In the genomic region with DNA sequence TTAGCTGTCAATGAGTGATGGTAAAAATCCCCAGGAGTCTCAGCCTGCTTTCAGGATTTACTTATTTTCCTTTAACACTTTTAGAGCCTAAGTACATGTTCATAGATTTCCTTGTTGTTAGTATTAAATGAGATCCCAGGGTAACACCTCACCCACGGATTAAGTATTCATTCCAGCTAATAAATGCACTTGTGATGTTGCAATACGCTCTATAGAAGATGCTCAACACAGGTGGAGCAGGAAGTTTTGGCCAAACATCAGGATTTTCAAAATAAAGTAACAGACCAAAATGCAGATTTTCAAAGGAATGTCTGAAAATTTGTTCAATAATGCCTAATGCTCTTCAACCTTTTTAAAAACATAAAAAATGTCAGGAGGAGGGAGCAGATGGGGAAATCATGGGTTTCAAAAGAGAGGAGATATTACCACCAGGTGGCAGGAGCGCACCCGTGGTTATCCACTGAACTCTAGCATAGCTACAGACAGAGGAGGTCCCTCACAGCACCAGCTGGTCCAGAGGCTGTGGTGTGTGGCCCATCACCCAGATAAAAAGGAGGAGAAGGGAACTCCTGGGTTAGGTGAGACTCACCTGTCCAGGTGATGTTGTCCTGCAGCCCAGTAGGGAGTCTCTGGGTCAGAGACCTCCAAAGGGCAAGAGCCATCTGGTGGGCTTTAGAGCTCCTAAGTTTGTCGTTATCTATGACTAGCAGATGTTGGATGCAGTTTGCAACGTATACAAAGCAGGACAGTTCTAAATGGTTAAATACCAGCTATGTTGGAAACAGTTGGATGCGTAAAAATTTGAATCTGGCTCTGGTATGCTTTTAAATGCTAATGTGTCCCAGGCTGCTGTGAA, we compare ENCODE assay signal across 8 cellular contexts.
A peak's percentile ranks its signal among the peaks of the same experiment; 100 is the strongest.
DNase-seq lines count a peak whose midpoint lies in the region; ATAC-seq, FAIRE-seq and TF ChIP-seq lines count a peak whose summit lies in the region.

No MANE protein-coding gene starts in this region.

- no peaks in the 10 kb centered on the region for H3K27me3 Mint-ChIP-seq in T-helper 2 cell treated with Interferon-gamma antibody and Interleukin-4, amounts not matched to agents 5 μg/mL and 100 μg/mL, for 36 hours (ENCODE audit: low read depth)

- H3K9me3 ChIP-seq in kidney (ENCODE audit: control insufficient read depth in 1 of 2, low read length in 2 of 2), result no peaks in the 10 kb centered on the region

- H3K27ac ChIP-seq in kidney (ENCODE audit: low read depth in 2 of 2, low read length in 2 of 2), result no peak overlapping the region

- H3K9me3 Mint-ChIP-seq in T-helper 2 cell treated with Interferon-gamma antibody and Interleukin-4, amounts not matched to agents 5 μg/mL and 100 μg/mL, for 36 hours, result no peaks in the 10 kb centered on the region

- H3K4me1 Mint-ChIP-seq in T-helper 2 cell treated with Interferon-gamma antibody and Interleukin-4, amounts not matched to agents 5 μg/mL and 100 μg/mL, for 36 hours (ENCODE audit: low read depth), result no peaks in the 10 kb centered on the region

- TF ChIP-seq CTCF in kidney (IDR thresholded peaks at IDR 0.05; ENCODE audit: borderline replicate concordance, extremely low read depth, insufficient read depth), result peak; percentile 62

- peak; percentile 66 for ATAC-seq in GM21576 (IDR thresholded peaks at IDR 0.05; ENCODE audit: unreplicated experiment)

- no peak overlapping the region for H3K27ac Mint-ChIP-seq in T-helper 2 cell treated with Interferon-gamma antibody and Interleukin-4, amounts not matched to agents 5 μg/mL and 100 μg/mL, for 36 hours

- intact Hi-C loops in kidney (cut with DNase I), result no loop called here

- no peak overlapping the region for H3K4me3 Mint-ChIP-seq in T-helper 2 cell treated with Interferon-gamma antibody and Interleukin-4, amounts not matched to agents 5 μg/mL and 100 μg/mL, for 36 hours

- H3K4me1 ChIP-seq in kidney (ENCODE audit: control insufficient read depth in 1 of 2, insufficient read depth in 1 of 2, low read depth in 1 of 2, low read length in 2 of 2), result no peaks in the 10 kb centered on the region

- no peak overlapping the region for H3K9ac ChIP-seq in kidney (ENCODE audit: low read length in 2 of 2)

- no peaks in the 10 kb centered on the region for H3K36me3 ChIP-seq in kidney (ENCODE audit: control insufficient read depth in 1 of 2, insufficient read depth in 2 of 2, low read length in 2 of 2)

- peak; percentile 13 for FAIRE-seq in kidney (lab: Jason Lieb, UNC)

- no peak overlapping the region for H3K4me3 ChIP-seq in kidney (ENCODE audit: low read length in 2 of 2)

- peak; percentile 84 for DNase-seq in GM03348 (ENCODE audit: low spot score)
- DNase-seq in Kasumi-1 (lab: John Stamatoyannopoulos, UW), result peak; percentile 15 to 29
- DNase-seq in T-helper 2 cell treated with Interferon-gamma antibody and Interleukin-4, amounts not matched to agents 5 μg/mL and 100 μg/mL, for 36 hours (ENCODE audit: low spot score), result peak; percentile 13
- peak; percentile 17 for DNase-seq in brain pericyte (ENCODE audit: low read depth, low spot score)
- no peak for DNase-seq in kidney
- peak; percentile 5 to 30 for DNase-seq in stimulated activated CD4-positive, alpha-beta T cell treated with anti-CD3 and anti-CD28 coated beads, Interleukin-4, amount 100 ng/mL, for 4 hours
- no peak for DNase-seq in NCI-H226

- no peaks in the 10 kb centered on the region for H3K36me3 Mint-ChIP-seq in T-helper 2 cell treated with Interferon-gamma antibody and Interleukin-4, amounts not matched to agents 5 μg/mL and 100 μg/mL, for 36 hours (ENCODE audit: low read depth)

Comparison
In these comparisons a context has a peak if more than half of its experiments do, and no peak if none do; other contexts are left out.
1. DNase-seq: peak in GM03348 (single experiment), Kasumi-1 (2 of 2), T-helper 2 cell treated with Interferon-gamma antibody and Interleukin-4, amounts not matched to agents 5 μg/mL and 100 μg/mL, for 36 hours (single experiment), brain pericyte (single experiment) and stimulated activated CD4-positive, alpha-beta T cell treated with anti-CD3 and anti-CD28 coated beads, Interleukin-4, amount 100 ng/mL, for 4 hours (2 of 2); none in kidney (single experiment) and NCI-H226 (single experiment).